Comparison of ENCODE assay signal across 24 cellular contexts in the genomic region with DNA sequence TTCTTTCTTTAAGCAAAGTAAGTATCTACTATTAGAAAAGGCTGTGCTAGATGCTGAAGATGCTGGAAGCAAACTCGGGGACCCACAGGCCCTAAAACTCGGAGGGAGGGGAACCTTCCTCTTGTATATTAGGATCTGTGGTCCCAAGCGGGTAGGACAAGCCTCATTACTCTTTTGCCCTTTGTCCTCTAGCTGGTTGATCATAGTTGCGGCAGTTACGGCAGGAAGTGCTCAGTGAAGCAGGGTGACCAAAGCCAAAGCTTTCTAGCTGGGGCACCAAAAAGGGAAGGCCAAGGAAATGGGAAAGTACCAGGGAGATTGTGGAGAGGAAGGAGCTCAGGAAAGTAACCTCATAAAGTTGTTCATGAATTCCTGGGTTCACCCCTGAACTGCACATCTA.
DNase-seq lines count a peak whose midpoint lies in the region; ATAC-seq and TF ChIP-seq lines count a peak whose summit lies in the region.
"Had no signal": no experiment of that assay in that cellular context is flagged by ENCODE, and none has a peak within 500 bp of the region (broad histone marks: within the 10 kb centered on the region; RNA-seq: fewer than 3 reads in every experiment).

No MANE protein-coding gene starts in this region.

- H3K36me3 Mint-ChIP-seq in endodermal cell (ENCODE audit: low read depth): peaks cover 48% of the 10 kb centered on the region
- peaks cover 58% of the 10 kb centered on the region for H3K36me3 Mint-ChIP-seq in nephron progenitor cell (ENCODE audit: low read depth)
- H3K36me3 Mint-ChIP-seq in endothelial cell (ENCODE audit: low read depth, unreplicated experiment): peaks cover 6% of the 10 kb centered on the region

- H3K4me3 ChIP-seq in endodermal cell (ENCODE audit: low read length) (no peak overlapping the region), heart right ventricle (no peak overlapping the region)
- H3K4me3 ChIP-seq: A549, PC-9, SJSA1 had no signal

- H3K4me1 Mint-ChIP-seq in endodermal cell (no peaks in the 10 kb centered on the region), nephron progenitor cell (peaks cover 18% of the 10 kb centered on the region), endothelial cell (ENCODE audit: unreplicated experiment) (peaks cover 3% of the 10 kb centered on the region)
- H3K4me1 Mint-ChIP-seq: CD14-positive monocyte; CD8-positive, alpha-beta memory T cell had no signal

- H3K27ac Mint-ChIP-seq in endodermal cell: peak overlapping the region; percentile 33
- H3K27ac Mint-ChIP-seq in nephron progenitor cell: peak overlapping the region; percentile 82
- H3K27ac Mint-ChIP-seq in endothelial cell (ENCODE audit: unreplicated experiment): no peak overlapping the region

- H3K27me3 ChIP-seq in endodermal cell (ENCODE audit: control insufficient read depth, insufficient read depth, low read length, poor library complexity, severe bottlenecking): no peaks in the 10 kb centered on the region
- H3K27me3 ChIP-seq in heart right ventricle: no peaks in the 10 kb centered on the region
- H3K27me3 ChIP-seq: SJSA1 had no signal

- 92 to 95% methylated on average over 5 of the region's 5 CpGs for WGBS in endodermal cell (ENCODE audit: insufficient coverage in 1 of 2, insufficient read length in 1 of 2), 2 experiments
- 93 to 96% methylated on average over 5 of the region's 5 CpGs for WGBS in heart right ventricle, 2 donors

- H3K4me1 ChIP-seq in endodermal cell (ENCODE audit: control insufficient read depth, insufficient read depth, low read length): no peaks in the 10 kb centered on the region
- H3K4me1 ChIP-seq in heart right ventricle: no peaks in the 10 kb centered on the region
- H3K4me1 ChIP-seq: A549, SJSA1 had no signal

- TF ChIP-seq CTCF in endodermal cell (conservative IDR thresholded peaks at IDR 0.05): no peak
- no peak for TF ChIP-seq CTCF in nephron progenitor cell (IDR thresholded peaks at IDR 0.05)
- TF ChIP-seq CTCF in endothelial cell (IDR thresholded peaks at IDR 0.05; ENCODE audit: unreplicated experiment): no peak
- TF ChIP-seq CTCF in heart right ventricle (IDR thresholded peaks at IDR 0.05): no peak

- H3K27ac ChIP-seq in endodermal cell (ENCODE audit: low read depth, low read length) (no peak overlapping the region), heart right ventricle (no peak overlapping the region)
- H3K27ac ChIP-seq: A549, PC-9, SJSA1 had no signal

- H3K27me3 Mint-ChIP-seq in endodermal cell (ENCODE audit: insufficient read depth): no peaks in the 10 kb centered on the region
- H3K27me3 Mint-ChIP-seq in nephron progenitor cell (ENCODE audit: low read depth, poor library complexity): no peaks in the 10 kb centered on the region
- no peaks in the 10 kb centered on the region for H3K27me3 Mint-ChIP-seq in endothelial cell (ENCODE audit: unreplicated experiment)
- H3K27me3 Mint-ChIP-seq: CD8-positive, alpha-beta memory T cell had no signal

- no peak for ATAC-seq in heart right ventricle
- ATAC-seq: A549, Right ventricle myocardium inferior had no signal

- H3K9me3 Mint-ChIP-seq in endodermal cell (no peaks in the 10 kb centered on the region), nephron progenitor cell (no peaks in the 10 kb centered on the region), endothelial cell (ENCODE audit: unreplicated experiment) (no peaks in the 10 kb centered on the region)
- H3K9me3 Mint-ChIP-seq: CD14-positive monocyte; CD8-positive, alpha-beta memory T cell had no signal

- DNase-seq in HuH-7 (ENCODE audit: low spot score): peak; percentile 52
- no peak for DNase-seq in endodermal cell
- DNase-seq in nephron progenitor cell: no peak
- DNase-seq in NCI-H345 (lab: John Stamatoyannopoulos, UW): no peak
- DNase-seq in SKM-1 (lab: John Stamatoyannopoulos, UW; ENCODE audit: unreplicated experiment): no peak
- DNase-seq in endothelial cell (ENCODE audit: low spot score): no peak
- DNase-seq in heart right ventricle: no peak
- DNase-seq: CD8-positive, alpha-beta memory T cell; DMS 273 treated with DMSO at 0.1 percent for 48 hours; DMS79; EL; GDM1; NCI-H1092 treated with DMSO at 0.1 percent for 48 hours; NCI-H1436; NCI-H187; NCI-H2081 treated with DMSO at 0.1 percent for 48 hours; NCI-H2171; NCI-H226; NCI-H774; PC-9 had no signal

- H3K36me3 ChIP-seq in endodermal cell (ENCODE audit: control insufficient read depth, insufficient read depth, low read length): peaks cover 70% of the 10 kb centered on the region
- peaks cover 0 to 93% (median 8%) of the 10 kb centered on the region in 9 donors for H3K36me3 ChIP-seq in heart right ventricle

- intact Hi-C loops in heart right ventricle (cut with DNase I): no loop called here

- no peaks in the 10 kb centered on the region for H3K9me3 ChIP-seq in endodermal cell (ENCODE audit: control insufficient read depth, low read length)
- no peaks in the 10 kb centered on the region for H3K9me3 ChIP-seq in heart right ventricle
- H3K9me3 ChIP-seq: A549, SJSA1 had no signal

- H3K9ac ChIP-seq in endodermal cell (ENCODE audit: extremely low read depth, low read length, poor library complexity, severe bottlenecking): no peak overlapping the region

- H3K4me3 Mint-ChIP-seq in endodermal cell (no peak overlapping the region), nephron progenitor cell (no peak overlapping the region), endothelial cell (ENCODE audit: unreplicated experiment) (no peak overlapping the region)
- H3K4me3 Mint-ChIP-seq: CD14-positive monocyte; CD8-positive, alpha-beta memory T cell had no signal
